In the genomic region with DNA sequence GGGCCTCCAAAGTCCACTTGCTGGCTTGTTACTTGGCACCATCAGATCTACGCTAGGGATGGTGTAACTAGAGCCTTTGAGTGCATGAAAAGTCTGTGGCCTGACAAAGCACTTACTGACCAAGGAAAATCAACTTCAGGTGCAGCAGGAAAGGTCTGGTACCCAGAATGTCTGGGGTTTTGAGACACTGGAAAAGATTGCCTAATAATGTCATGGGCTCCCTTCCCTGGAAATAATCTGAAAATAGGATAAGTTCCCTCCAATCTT, we compare ENCODE assay signal across 9 cellular contexts.
DNase-seq lines count a peak whose midpoint lies in the region; ATAC-seq and TF ChIP-seq lines count a peak whose summit lies in the region.
"Had no signal": no experiment of that assay in that cellular context is flagged by ENCODE, and none has a peak within 500 bp of the region (broad histone marks: within the 10 kb centered on the region; RNA-seq: fewer than 3 reads in every experiment).

No MANE protein-coding gene starts in this region.

- peak overlapping the region in 2 of 4 donors; percentile 63 to 65 for H3K4me3 Mint-ChIP-seq in IgD-negative memory B cell
- H3K4me3 Mint-ChIP-seq in nephron: no peak overlapping the region

- H3K36me3 ChIP-seq in ACC112 (ENCODE audit: insufficient read depth, low read length): no peaks in the 10 kb centered on the region
- no peaks in the 10 kb centered on the region for H3K36me3 ChIP-seq in body of pancreas (replicated peaks in 1 of 2; ENCODE audit: insufficient read depth in 1 of 2, low read depth in 2 of 2)
- H3K36me3 ChIP-seq: ovary had no signal

- no peaks in the 10 kb centered on the region for H3K9me3 ChIP-seq in body of pancreas
- H3K9me3 ChIP-seq: ovary had no signal

- TF ChIP-seq POLR2A in body of pancreas (IDR thresholded peaks at IDR 0.05): no peak

- H3K9me3 Mint-ChIP-seq in IgD-negative memory B cell (no peaks in the 10 kb centered on the region), nephron (no peaks in the 10 kb centered on the region)

- H3K27ac Mint-ChIP-seq in IgD-negative memory B cell: peak overlapping the region; percentile 90 to 99 (median 99)
- H3K27ac Mint-ChIP-seq in nephron: peak overlapping the region; percentile 97 to 99 (median 99)

- H3K27me3 ChIP-seq in ACC112 (ENCODE audit: insufficient read depth, low read length): no peaks in the 10 kb centered on the region
- no peaks in the 10 kb centered on the region for H3K27me3 ChIP-seq in body of pancreas
- H3K27me3 ChIP-seq: ovary had no signal

- ATAC-seq in body of pancreas: no peak
- no peak for ATAC-seq in GM21367 (IDR thresholded peaks at IDR 0.05; ENCODE audit: unreplicated experiment)
- ATAC-seq in GM18502 (IDR thresholded peaks at IDR 0.05; ENCODE audit: poor library complexity, unreplicated experiment): no peak

- H3K27me3 Mint-ChIP-seq in IgD-negative memory B cell (no peaks in the 10 kb centered on the region), nephron (ENCODE audit: low read depth) (no peaks in the 10 kb centered on the region)

- DNase-seq in body of pancreas (no peak), globus pallidus (ENCODE audit: low spot score) (no peak), foreskin fibroblast (no peak)

- H3K4me3 ChIP-seq in ACC112 (ENCODE audit: low read depth, low read length): no peak overlapping the region
- H3K4me3 ChIP-seq in body of pancreas: no peak overlapping the region
- no peak overlapping the region for H3K4me3 ChIP-seq in foreskin fibroblast (ENCODE audit: low read depth in 1 of 2, low read length in 2 of 2)
- H3K4me3 ChIP-seq: ovary had no signal

- intact Hi-C loops in body of pancreas (cut with DNase I): no loop called here

- H2AFZ ChIP-seq in ACC112 (ENCODE audit: low read length, unreplicated experiment): no peak overlapping the region

- H3K4me1 ChIP-seq in ACC112 (ENCODE audit: control insufficient read depth, insufficient read depth, low read length, unreplicated experiment) (peaks cover 62% of the 10 kb centered on the region), body of pancreas (peaks cover 31% of the 10 kb centered on the region)

- 87 to 100% methylated on average over 1 of the region's 1 CpG for WGBS in body of pancreas, 2 donors

- peaks cover 2% of the 10 kb centered on the region for H3K36me3 Mint-ChIP-seq in IgD-negative memory B cell
- H3K36me3 Mint-ChIP-seq in nephron (ENCODE audit: low read depth): no peaks in the 10 kb centered on the region

- no peak for TF ChIP-seq CTCF in body of pancreas (IDR thresholded peaks at IDR 0.05)
- TF ChIP-seq CTCF in nephron (IDR thresholded peaks at IDR 0.05; ENCODE audit: unreplicated experiment in 3 of 3): no peak
- no peak for TF ChIP-seq CTCF in foreskin fibroblast (IDR thresholded peaks at IDR 0.05; ENCODE audit: low read depth, low read length)

- H3K27ac ChIP-seq in ACC112 (ENCODE audit: low read depth, low read length): peak overlapping the region; percentile 42; the same call in 1 of the 2 replicates
- H3K27ac ChIP-seq in body of pancreas: peak overlapping the region; percentile 27 to 78 (median 48)
- H3K27ac ChIP-seq: ovary had no signal

- no peaks in the 10 kb centered on the region for H3K79me2 ChIP-seq in ACC112 (ENCODE audit: control insufficient read depth, insufficient read depth, low read length, unreplicated experiment)

- peaks cover 46 to 60% (median 60%) of the 10 kb centered on the region in 3 donors for H3K4me1 Mint-ChIP-seq in IgD-negative memory B cell
- peaks cover 96% of the 10 kb centered on the region for H3K4me1 Mint-ChIP-seq in nephron
